Comparison of ENCODE assay signal across 9 cellular contexts in the genomic region with DNA sequence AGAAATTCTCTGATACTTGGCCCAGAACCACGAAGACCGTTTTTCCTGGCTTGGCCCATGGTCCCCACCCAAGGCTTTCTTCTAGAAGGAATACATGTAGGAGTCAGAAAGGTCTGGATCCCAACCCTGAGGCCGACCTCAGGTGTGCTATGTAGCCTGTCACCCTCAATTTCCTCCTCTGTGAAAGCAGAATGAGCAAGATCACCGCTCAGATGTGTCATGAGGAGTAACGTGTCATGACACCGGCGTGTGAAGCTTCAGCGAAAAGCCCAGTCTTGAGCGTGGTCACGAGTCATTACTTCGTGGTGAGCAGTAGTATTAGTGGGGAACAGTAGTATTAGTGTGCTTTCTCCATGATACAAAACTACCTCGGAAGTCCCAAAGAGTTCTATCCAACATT.
DNase-seq lines count a peak whose midpoint lies in the region; ATAC-seq, FAIRE-seq and TF ChIP-seq lines count a peak whose summit lies in the region.
"Had no signal": no experiment of that assay in that cellular context is flagged by ENCODE, and none has a peak within 500 bp of the region (broad histone marks: within the 10 kb centered on the region; RNA-seq: fewer than 3 reads in every experiment).

No MANE protein-coding gene starts in this region.

- intact Hi-C loops in activated CD8-positive, alpha-beta T cell treated with anti-CD3 and anti-CD28 coated beads for 36 hours (cut with micrococcal nuclease), result no loop called here

- CTCF ChIA-PET in activated CD8-positive, alpha-beta T cell treated with anti-CD3 and anti-CD28 coated beads for 36 hours (lab: Charles Lee), result interaction anchor here (12.9 kb wide), 1 partner anchor 241 kb away, joined by 405 read pairs; no protein-coding TSS in a partner anchor
- CTCF ChIA-PET in activated CD8-positive, alpha-beta T cell treated with anti-CD3 and anti-CD28 coated beads, Interleukin-2, amount 10 ng/mL, durations not matched to agents 7 days and 5 days (lab: Charles Lee), result interaction anchor here (1.0 to 12.6 kb wide), 4 partner anchors 125 to 240 kb away, joined by 3 to 415 read pairs (median 4); no protein-coding TSS in a partner anchor

- H3K9me3 Mint-ChIP-seq in activated CD8-positive, alpha-beta T cell treated with anti-CD3 and anti-CD28 coated beads for 36 hours, result no peaks in the 10 kb centered on the region
- H3K9me3 Mint-ChIP-seq in activated CD8-positive, alpha-beta T cell treated with anti-CD3 and anti-CD28 coated beads, Interleukin-2, amount 10 ng/mL, durations not matched to agents 7 days and 5 days (ENCODE audit: insufficient read depth), result no peaks in the 10 kb centered on the region
- H3K9me3 Mint-ChIP-seq: CD4-positive, CD25-positive, alpha-beta regulatory T cell had no signal

- no peak overlapping the region for H3K4me3 ChIP-seq in smooth muscle cell

- H3F3A ChIP-seq in smooth muscle cell (ENCODE audit: low read depth), result no peaks in the 10 kb centered on the region

- no peak for FAIRE-seq in GM19239 (lab: Jason Lieb, UNC)

- ATAC-seq in activated CD8-positive, alpha-beta T cell treated with anti-CD3 and anti-CD28 coated beads for 36 hours, result peak; percentile 75
- ATAC-seq in activated CD8-positive, alpha-beta T cell treated with anti-CD3 and anti-CD28 coated beads, Interleukin-2, amount 10 ng/mL, durations not matched to agents 7 days and 5 days, result no peak
- ATAC-seq in HG02973 (IDR thresholded peaks at IDR 0.05; ENCODE audit: unreplicated experiment), result peak; percentile 53

- no peak overlapping the region for H3K27ac Mint-ChIP-seq in activated CD8-positive, alpha-beta T cell treated with anti-CD3 and anti-CD28 coated beads for 36 hours
- no peak overlapping the region for H3K27ac Mint-ChIP-seq in activated CD8-positive, alpha-beta T cell treated with anti-CD3 and anti-CD28 coated beads, Interleukin-2, amount 10 ng/mL, durations not matched to agents 7 days and 5 days

- H3K9me3 ChIP-seq in smooth muscle cell (replicated peaks; ENCODE audit: low read depth), result no peaks in the 10 kb centered on the region

- 60% methylated on average over 12 of the region's 12 CpGs for WGBS in smooth muscle cell (ENCODE audit: low lambda C conversion rate)

- H3K4me1 ChIP-seq in smooth muscle cell (ENCODE audit: low read depth), result no peaks in the 10 kb centered on the region

- no peak overlapping the region for H3K4me3 Mint-ChIP-seq in activated CD8-positive, alpha-beta T cell treated with anti-CD3 and anti-CD28 coated beads for 36 hours
- H3K4me3 Mint-ChIP-seq in activated CD8-positive, alpha-beta T cell treated with anti-CD3 and anti-CD28 coated beads, Interleukin-2, amount 10 ng/mL, durations not matched to agents 7 days and 5 days, result no peak overlapping the region
- H3K4me3 Mint-ChIP-seq: CD4-positive, CD25-positive, alpha-beta regulatory T cell had no signal

- H3K9ac ChIP-seq in smooth muscle cell (ENCODE audit: low read depth), result no peak overlapping the region

- H3K27me3 Mint-ChIP-seq in activated CD8-positive, alpha-beta T cell treated with anti-CD3 and anti-CD28 coated beads for 36 hours, result peaks cover 21% of the 10 kb centered on the region
- H3K27me3 Mint-ChIP-seq in activated CD8-positive, alpha-beta T cell treated with anti-CD3 and anti-CD28 coated beads, Interleukin-2, amount 10 ng/mL, durations not matched to agents 7 days and 5 days (ENCODE audit: low read depth), result peaks cover 25% of the 10 kb centered on the region

- H3K27me3 ChIP-seq in smooth muscle cell (ENCODE audit: low read depth), result no peaks in the 10 kb centered on the region

- no peak overlapping the region for H2AFZ ChIP-seq in smooth muscle cell (ENCODE audit: low read depth)

- no peaks in the 10 kb centered on the region for H4K20me1 ChIP-seq in smooth muscle cell (ENCODE audit: low read depth)

- TF ChIP-seq CTCF in activated CD8-positive, alpha-beta T cell treated with anti-CD3 and anti-CD28 coated beads for 36 hours (IDR thresholded peaks at IDR 0.05), result no peak
- no peak for TF ChIP-seq CTCF in smooth muscle cell (IDR thresholded peaks at IDR 0.05; ENCODE audit: borderline replicate concordance, insufficient read depth, poor library complexity, severe bottlenecking)

- no peak overlapping the region for H3K4me2 ChIP-seq in smooth muscle cell

- no peak overlapping the region for H3K27ac ChIP-seq in smooth muscle cell (ENCODE audit: low read depth)

- peaks cover 28% of the 10 kb centered on the region for H3K4me1 Mint-ChIP-seq in activated CD8-positive, alpha-beta T cell treated with anti-CD3 and anti-CD28 coated beads for 36 hours (ENCODE audit: low read depth)
- H3K4me1 Mint-ChIP-seq in activated CD8-positive, alpha-beta T cell treated with anti-CD3 and anti-CD28 coated beads, Interleukin-2, amount 10 ng/mL, durations not matched to agents 7 days and 5 days (ENCODE audit: low read depth), result peaks cover 10% of the 10 kb centered on the region

- H3K36me3 Mint-ChIP-seq in activated CD8-positive, alpha-beta T cell treated with anti-CD3 and anti-CD28 coated beads for 36 hours (ENCODE audit: low read depth), result peaks cover 2% of the 10 kb centered on the region
- H3K36me3 Mint-ChIP-seq in activated CD8-positive, alpha-beta T cell treated with anti-CD3 and anti-CD28 coated beads, Interleukin-2, amount 10 ng/mL, durations not matched to agents 7 days and 5 days (ENCODE audit: low read depth), result no peaks in the 10 kb centered on the region
- H3K36me3 Mint-ChIP-seq: CD4-positive, CD25-positive, alpha-beta regulatory T cell had no signal

- no peaks in the 10 kb centered on the region for H3K79me2 ChIP-seq in smooth muscle cell (ENCODE audit: low read depth)

- H3K36me3 ChIP-seq in smooth muscle cell (ENCODE audit: low read depth), result no peaks in the 10 kb centered on the region

- DNase-seq in activated CD8-positive, alpha-beta T cell treated with anti-CD3 and anti-CD28 coated beads for 36 hours, result peak; percentile 80
- DNase-seq in activated CD8-positive, alpha-beta T cell treated with anti-CD3 and anti-CD28 coated beads, Interleukin-2, amount 10 ng/mL, durations not matched to agents 7 days and 5 days, result no peak
- DNase-seq in astrocyte of the hippocampus (ENCODE audit: low read depth, low spot score) (peak; percentile 50), GM19239 (ENCODE audit: insufficient read length, low spot score) (no peak), SK-N-DZ (ENCODE audit: low spot score) (no peak), smooth muscle cell (lab: John Stamatoyannopoulos, UW; ENCODE audit: unreplicated experiment) (no peak)
- peak; percentile 52 to 67 for DNase-seq in stimulated activated CD8-positive, alpha-beta memory T cell treated with anti-CD3 and anti-CD28 coated beads, Interleukin-7, amount 100 ng/mL, for 48 hours (ENCODE audit: extremely low read depth in 1 of 2, low read depth in 1 of 2)

- POLR2A ChIA-PET in activated CD8-positive, alpha-beta T cell treated with anti-CD3 and anti-CD28 coated beads for 36 hours (lab: Charles Lee), result interaction anchor here (0.6 kb wide), 1 partner anchor 146 kb away, joined by 3 read pairs; the partner anchor contains the start of gene MALT1
- POLR2A ChIA-PET in activated CD8-positive, alpha-beta T cell treated with anti-CD3 and anti-CD28 coated beads, Interleukin-2, amount 10 ng/mL, durations not matched to agents 7 days and 5 days (lab: Charles Lee), result interaction anchor here (1.0 kb wide), 2 partner anchors 146 to 239 kb away, joined by 3 read pairs; partner anchors contain the start of gene MALT1

Comparison
In these comparisons a context has a peak if more than half of its experiments do, and no peak if none do; other contexts are left out.
1. DNase-seq: peak in activated CD8-positive, alpha-beta T cell treated with anti-CD3 and anti-CD28 coated beads for 36 hours (single experiment), astrocyte of the hippocampus (single experiment) and stimulated activated CD8-positive, alpha-beta memory T cell treated with anti-CD3 and anti-CD28 coated beads, Interleukin-7, amount 100 ng/mL, for 48 hours (2 of 2); none in activated CD8-positive, alpha-beta T cell treated with anti-CD3 and anti-CD28 coated beads, Interleukin-2, amount 10 ng/mL, durations not matched to agents 7 days and 5 days (single experiment), GM19239 (single experiment), SK-N-DZ (single experiment) and smooth muscle cell (single experiment).